In the genomic region with DNA sequence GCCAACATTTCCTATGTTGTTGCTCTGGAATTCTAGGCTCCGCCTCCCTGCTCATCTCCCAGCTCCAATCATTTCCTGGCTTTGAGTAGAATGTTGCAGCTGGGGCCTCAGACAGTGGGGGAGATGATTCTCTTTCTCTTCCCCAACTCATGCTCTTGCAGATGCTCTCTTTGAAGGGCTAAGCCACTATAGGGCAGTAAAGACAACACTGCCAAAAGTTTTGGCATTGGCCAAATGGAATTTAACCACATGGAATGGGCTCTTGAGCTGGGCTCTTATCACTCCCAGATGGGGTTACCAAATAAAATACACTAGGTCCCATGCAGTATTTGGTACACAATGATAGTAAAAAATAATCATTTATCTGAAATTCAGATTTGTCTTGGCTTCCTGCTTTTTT, we compare ENCODE assay signal across 25 cellular contexts. TPM values are rescaled to one million over a fixed set of nuclear protein-coding genes. Genes with fewer than 3 reads are reported as not detected.
DNase-seq lines count a peak whose midpoint lies in the region; ATAC-seq and TF ChIP-seq lines count a peak whose summit lies in the region.
"Had no signal": no experiment of that assay in that cellular context is flagged by ENCODE, and none has a peak within 500 bp of the region (broad histone marks: within the 10 kb centered on the region; RNA-seq: fewer than 3 reads in every experiment).

No MANE protein-coding gene starts in this region.

- no peak overlapping the region for H3K56ac ChIP-seq in H9 (ENCODE audit: insufficient read length, low read depth, low read length)

- TF ChIP-seq POLR2A in esophagus muscularis mucosa (IDR thresholded peaks at IDR 0.05; ENCODE audit: low read depth) (no peak), suprapubic skin (IDR thresholded peaks at IDR 0.05) (no peak)

- H2BK15ac ChIP-seq in H9 (ENCODE audit: low read depth, low read length), result no peak overlapping the region

- CTCF ChIA-PET in PC-9 (lab: Charles Lee), result no interaction called here

- H3K27ac ChIP-seq in PC-9, result peak overlapping the region; percentile 88
- H3K27ac ChIP-seq in esophagus muscularis mucosa (replicated peaks in 1 of 4), result peak overlapping the region; percentile 50 to 77 (median 76)
- H3K27ac ChIP-seq in suprapubic skin, result peak overlapping the region; percentile 26
- H3K27ac ChIP-seq in H9 (ENCODE audit: insufficient read length, low read depth, low read length), result no peak overlapping the region

- H3K36me3 Mint-ChIP-seq in H9 (ENCODE audit: insufficient read depth in 1 of 3, low read depth in 3 of 3), result no peaks in the 10 kb centered on the region

- no peak overlapping the region for H4K91ac ChIP-seq in H9 (ENCODE audit: insufficient read length, low read depth, low read length)

- H2BK120ac ChIP-seq in H9 (ENCODE audit: low read depth, low read length, poor library complexity, severe bottlenecking), result no peak overlapping the region

- H3K4me3 ChIP-seq in PC-9 (no peak overlapping the region), esophagus muscularis mucosa (no peak overlapping the region), suprapubic skin (no peak overlapping the region)

- peaks cover 9% of the 10 kb centered on the region for H3K27me3 Mint-ChIP-seq in H9 (ENCODE audit: low read depth)
- H3K27me3 Mint-ChIP-seq in stimulated activated naive CD8-positive, alpha-beta T cell treated with anti-CD3 and anti-CD28 coated beads, Interleukin-15, amount 100 ng/mL, for 72 hours, result no peaks in the 10 kb centered on the region
- H3K27me3 Mint-ChIP-seq: activated T-cell treated with anti-CD3 and anti-CD28 coated beads, Interleukin-2, amount 50 U/mL, for 24 hours; central memory CD8-positive, alpha-beta T cell had no signal

- TF ChIP-seq EP300 in esophagus muscularis mucosa (IDR thresholded peaks at IDR 0.05) (no peak), suprapubic skin (IDR thresholded peaks at IDR 0.05) (no peak)

- peaks cover 2 to 6% of the 10 kb centered on the region in 2 experiments; a peak in 2 of 4 replicates for H3K4me1 Mint-ChIP-seq in H9
- H3K4me1 Mint-ChIP-seq in stimulated activated naive CD8-positive, alpha-beta T cell treated with anti-CD3 and anti-CD28 coated beads, Interleukin-15, amount 100 ng/mL, for 72 hours, result peaks cover 16% of the 10 kb centered on the region

- H3K4me3 Mint-ChIP-seq in H9, result no peak overlapping the region
- H3K4me3 Mint-ChIP-seq in stimulated activated naive CD8-positive, alpha-beta T cell treated with anti-CD3 and anti-CD28 coated beads, Interleukin-15, amount 100 ng/mL, for 72 hours, result no peak overlapping the region
- H3K4me3 Mint-ChIP-seq: activated T-cell treated with anti-CD3 and anti-CD28 coated beads, Interleukin-2, amount 50 U/mL, for 24 hours; central memory CD8-positive, alpha-beta T cell; HFFc6; nephron had no signal

- H2BK12ac ChIP-seq in H9 (ENCODE audit: insufficient read length, low read depth, low read length), result no peak overlapping the region

- H3F3A ChIP-seq in PC-9 (ENCODE audit: insufficient read depth, low read depth), result peaks cover 30% of the 10 kb centered on the region

- H3K9me3 ChIP-seq in PC-9 (ENCODE audit: insufficient read depth, low read depth), result 0 out of 2 replicates have a peak, but pooled peaks cover 16% of the 10 kb centered on the region
- H3K9me3 ChIP-seq in esophagus muscularis mucosa, result peaks cover 0 to 7% (median 0%) of the 10 kb centered on the region in 4 donors
- no peaks in the 10 kb centered on the region for H3K9me3 ChIP-seq in suprapubic skin
- no peaks in the 10 kb centered on the region for H3K9me3 ChIP-seq in H9 (ENCODE audit: control insufficient read depth, low read depth, low read length)

- H3K36me3 ChIP-seq in PC-9 (ENCODE audit: low read depth) (0 out of 2 replicates have a peak, but pooled peaks cover 7% of the 10 kb centered on the region), esophagus muscularis mucosa (peaks cover 25 to 73% (median 51%) of the 10 kb centered on the region in 4 donors), suprapubic skin (peaks cover 11% of the 10 kb centered on the region)

- no peak overlapping the region for H3K4ac ChIP-seq in H9 (ENCODE audit: low read depth, low read length)

- H3K27ac Mint-ChIP-seq in H9, result no peak overlapping the region
- H3K27ac Mint-ChIP-seq in stimulated activated naive CD8-positive, alpha-beta T cell treated with anti-CD3 and anti-CD28 coated beads, Interleukin-15, amount 100 ng/mL, for 72 hours, result peak overlapping the region in 1 of 2 donors; percentile 83
- H3K27ac Mint-ChIP-seq: activated T-cell treated with anti-CD3 and anti-CD28 coated beads, Interleukin-2, amount 50 U/mL, for 24 hours; HFFc6 had no signal

- no peak overlapping the region for H3K23ac ChIP-seq in H9 (ENCODE audit: insufficient read length, low read depth, low read length)

- H3K23me2 ChIP-seq in H9 (ENCODE audit: insufficient read length, low read depth, low read length, poor library complexity, severe bottlenecking), result no peaks in the 10 kb centered on the region

- H2AK5ac ChIP-seq in H9 (ENCODE audit: insufficient read length, low read length), result no peak overlapping the region

- intact Hi-C loops in PC-9 (cut with micrococcal nuclease; ENCODE audit: unreplicated experiment), result loop anchor here (2.0 kb wide), 1 partner anchor 73 kb away; no protein-coding TSS in a partner anchor
- intact Hi-C loops in esophagus muscularis mucosa (cut with DNase I), result no loop called here

- no peak overlapping the region for H3K9ac ChIP-seq in H9 (ENCODE audit: extremely low read depth, insufficient read length, low read length)
- H3K9ac ChIP-seq: SK-N-SH had no signal

- no peaks in the 10 kb centered on the region for H3K79me2 ChIP-seq in PC-9 (ENCODE audit: low read depth)
- H3K79me2 ChIP-seq in H9 (ENCODE audit: insufficient read depth, low read length), result no peaks in the 10 kb centered on the region

- H3K27me3 ChIP-seq in PC-9 (ENCODE audit: insufficient read depth, low read depth) (no peaks in the 10 kb centered on the region), esophagus muscularis mucosa (no peaks in the 10 kb centered on the region), suprapubic skin (no peaks in the 10 kb centered on the region), H9 (ENCODE audit: insufficient read depth, low read length) (no peaks in the 10 kb centered on the region)

- TF ChIP-seq CTCF in PC-9 (conservative IDR thresholded peaks at IDR 0.05), result no peak
- no peak for TF ChIP-seq CTCF in esophagus muscularis mucosa (IDR thresholded peaks at IDR 0.05)
- TF ChIP-seq CTCF in suprapubic skin (IDR thresholded peaks at IDR 0.05), result no peak
- TF ChIP-seq CTCF in H9 (conservative IDR thresholded peaks at IDR 0.05), result no peak

- H3K14ac ChIP-seq in H9 (ENCODE audit: insufficient read depth, low read length), result no peak overlapping the region

- no peak overlapping the region for H2BK5ac ChIP-seq in H9 (ENCODE audit: insufficient read length, low read length)

- POLR2A ChIA-PET in PC-9 (lab: Charles Lee; ENCODE audit: unreplicated experiment), result no interaction called here

- H4K8ac ChIP-seq in H9 (replicated peaks; ENCODE audit: insufficient read length, low read depth, low read length), result no peak overlapping the region

- no peak overlapping the region for H2AFZ ChIP-seq in PC-9
- H2AFZ ChIP-seq in H9 (ENCODE audit: low read length), result no peak overlapping the region

- H2BK20ac ChIP-seq in H9 (ENCODE audit: low read depth, low read length, poor library complexity, severe bottlenecking), result no peak overlapping the region

- H3K9me3 Mint-ChIP-seq in H9, result no peaks in the 10 kb centered on the region; a peak in 1 of 5 replicates
- H3K9me3 Mint-ChIP-seq in stimulated activated naive CD8-positive, alpha-beta T cell treated with anti-CD3 and anti-CD28 coated beads, Interleukin-15, amount 100 ng/mL, for 72 hours, result peaks cover 11 to 14% of the 10 kb centered on the region in 2 donors
- H3K9me3 Mint-ChIP-seq: central memory CD8-positive, alpha-beta T cell; nephron had no signal

- 100% methylated on average over 1 of the region's 1 CpG for WGBS in esophagus muscularis mucosa
- WGBS in suprapubic skin, result 100% methylated on average over 1 of the region's 1 CpG
- WGBS in H9 (ENCODE audit: extremely low coverage, insufficient read length, low lambda C conversion rate), result no CpG with 5 or more reads among the region's 1 CpG

- ATAC-seq in stimulated activated naive CD8-positive, alpha-beta T cell treated with anti-CD3 and anti-CD28 coated beads, Interleukin-15, amount 100 ng/mL, for 72 hours, result no peak
- ATAC-seq: esophagus mucosa, left cardiac atrium had no signal

- H3K79me1 ChIP-seq in H9 (ENCODE audit: insufficient read depth, low read depth, low read length, poor library complexity, severe bottlenecking), result no peaks in the 10 kb centered on the region

- BruUV-seq in PC-9 (replicated peaks; lab: Mats Ljungman, UMichigan), result no TSS peak

- H3K9me2 ChIP-seq in PC-9 (ENCODE audit: insufficient read depth), result no peaks in the 10 kb centered on the region
- H3K9me2 ChIP-seq: SK-N-SH had no signal

- peak overlapping the region; percentile 47; the same call in 1 of the 2 replicates for H3K4me2 ChIP-seq in PC-9
- no peak overlapping the region for H3K4me2 ChIP-seq in H9 (ENCODE audit: insufficient read depth, insufficient read length, low read length)

- H4K5ac ChIP-seq in H9 (ENCODE audit: insufficient read length, low read depth, low read length), result no peak overlapping the region

- H4K20me1 ChIP-seq in PC-9 (ENCODE audit: insufficient read depth) (no peaks in the 10 kb centered on the region), H9 (ENCODE audit: control insufficient read depth, insufficient read depth, insufficient read length) (no peaks in the 10 kb centered on the region)

- peaks cover 47% of the 10 kb centered on the region for H3K4me1 ChIP-seq in PC-9 (replicated peaks; ENCODE audit: insufficient read depth)
- H3K4me1 ChIP-seq in esophagus muscularis mucosa, result peaks cover 6 to 25% (median 22%) of the 10 kb centered on the region in 4 donors
- peaks cover 12% of the 10 kb centered on the region for H3K4me1 ChIP-seq in suprapubic skin
- no peaks in the 10 kb centered on the region for H3K4me1 ChIP-seq in H9 (ENCODE audit: insufficient read depth, low read length)

- H3K18ac ChIP-seq in H9 (ENCODE audit: insufficient read length, low read depth, low read length), result no peak overlapping the region

- H3T11ph ChIP-seq in H9 (ENCODE audit: low read length), result no peak overlapping the region

- DNase-seq in EH (ENCODE audit: low read depth) (peak; percentile 72), PC-9 (no peak), esophagus muscularis mucosa (ENCODE audit: extremely low spot score) (no peak), suprapubic skin (ENCODE audit: low spot score in 2 of 2) (no peak), H9 (no peak), NCI-H345 (lab: John Stamatoyannopoulos, UW) (no peak), mesenteric fat pad (ENCODE audit: low spot score) (no peak)
- DNase-seq in stimulated activated naive CD8-positive, alpha-beta T cell treated with anti-CD3 and anti-CD28 coated beads, Interleukin-15, amount 100 ng/mL, for 72 hours, result no peak
- DNase-seq: activated CD4-positive, CD25-positive, alpha-beta regulatory T cell; activated effector memory CD4-positive, alpha-beta T cell treated with anti-CD3 and anti-CD28 coated beads, Interleukin-2, amount 50 U/mL, for 16 hours; activated T-cell treated with anti-CD3 and anti-CD28 coated beads, Interleukin-2, amount 50 U/mL, for 24 hours; HFFc6; hippocampal formation; left cardiac atrium; NCI-H1092; NCI-H1694 treated with DMSO at 0.1 percent for 48 hours; NCI-H510A; SK-N-SH; stimulated activated CD4-positive, alpha-beta T cell treated with anti-CD3 and anti-CD28 coated beads, Interleukin-4, amount 100 ng/mL, for 24 hours had no signal

RNA-seq across cellular contexts. Expression of gene EFCAB13, which starts 19.6 kb away (rescaled TPM):
- total RNA-seq in PC-9 (2021) (3.2 and 3.3 TPM in 2 replicates), esophagus muscularis mucosa (10 to 100 TPM in 1 of 4 donors, 1 to 10 TPM in 3; 4.0 to 12.9 (median 7.1) TPM), suprapubic skin (1 to 10 TPM in 3 of 4 donors, under 1 TPM in 1; 0.26 to 2.8 (median 2.1) TPM), H9 (2021) (1.6 and 3.1 TPM in 2 replicates), mesenteric fat pad (5.6 TPM)
- total RNA-seq: A673, G401 had no signal

RNA-seq across cellular contexts. Expression of gene ITGB3, which starts 50.6 kb away (rescaled TPM):
- total RNA-seq in PC-9 (2021) (0.31 and 0.50 TPM in 2 replicates), esophagus muscularis mucosa (10 to 100 TPM; 48.6 to 61.5 (median 54.9) TPM), suprapubic skin (1 to 10 TPM in 3 of 4 donors, under 1 TPM in 1; 0.76 to 6.6 (median 4.6) TPM), H9 (2021) (not detected in 2 replicates), mesenteric fat pad (17.9 TPM)
- total RNA-seq: A673, G401, HT-29 had no signal
